In genomic region chr11:79375818-79376550, GRCh38 we compare ENCODE assay signal across 1 cellular context.
TF ChIP-seq lines count a peak whose summit lies in the region.

No MANE protein-coding gene starts in this region.

TF ChIP-seq in WTC11, 78 proteins besides CTCF, POLR2A, EP300 and RAD21 (continued from another document):
- TF ChIP-seq ATF6 (CRISPR knock-in tag; IDR thresholded peaks at IDR 0.05) (no peak), ZNF532 (CRISPR knock-in tag; IDR thresholded peaks at IDR 0.05; ENCODE audit: borderline replicate concordance) (no peak), FOXP4 (CRISPR knock-in tag; IDR thresholded peaks at IDR 0.05) (peak; percentile 38; the same call in 1 of the 2 replicates), TEAD1 (CRISPR knock-in tag; IDR thresholded peaks at IDR 0.05) (peak; percentile 54; the same call in 1 of the 2 replicates)
